ENCODE assay signal across 1 cellular context in genomic region chr17:42767512-42767911, GRCh38.
TF ChIP-seq lines count a peak whose summit lies in the region.

No MANE protein-coding gene starts in this region.

TF ChIP-seq in K562, 482 proteins besides CTCF, POLR2A, EP300 and RAD21:
- no peak for TF ChIP-seq MEIS2 (IDR thresholded peaks at IDR 0.05; ENCODE audit: partially characterized antibody)
- TF ChIP-seq ZNF444 (CRISPR knock-in tag; IDR thresholded peaks at IDR 0.05) = no peak
- TF ChIP-seq SPI1 (IDR thresholded peaks at IDR 0.05; ENCODE audit: borderline replicate concordance, low read depth, low read length) = peak; percentile 57; the same call in 1 of the 2 replicates
- no peak for TF ChIP-seq MXD1 (CRISPR knock-in tag; IDR thresholded peaks at IDR 0.05; ENCODE audit: borderline replicate concordance, poor library complexity, severe bottlenecking)
- TF ChIP-seq ZFX (CRISPR knock-in tag; IDR thresholded peaks at IDR 0.05) = no peak
- no peak for TF ChIP-seq POLR2H (tag; IDR thresholded peaks at IDR 0.05; ENCODE audit: low read depth)
- TF ChIP-seq GABPB2 (CRISPR knock-in tag; conservative IDR thresholded peaks at IDR 0.05) = no peak
- 0 out of 2 replicates have a peak, but pooled peaks have one; percentile 31 for TF ChIP-seq HMBOX1 (IDR thresholded peaks at IDR 0.05)
- no peak for TF ChIP-seq ZC3H8 (IDR thresholded peaks at IDR 0.05)
